ENCODE assay signal across 34 cellular contexts in genomic region chr10:103082683-103083082, GRCh38.
A peak's percentile ranks its signal among the peaks of the same experiment; 100 is the strongest.
DNase-seq lines count a peak whose midpoint lies in the region; ATAC-seq, FAIRE-seq and TF ChIP-seq lines count a peak whose summit lies in the region.
"Had no signal": no experiment of that assay in that cellular context is flagged by ENCODE, and none has a peak within 500 bp of the region (broad histone marks: within the 10 kb centered on the region; RNA-seq: fewer than 3 reads in every experiment).

No MANE protein-coding gene starts in this region.

- no peak overlapping the region for H2AFZ ChIP-seq in HepG2 (ENCODE audit: low read length)

- peaks cover 21% of the 10 kb centered on the region for H3K36me3 Mint-ChIP-seq in central memory CD8-positive, alpha-beta T cell (ENCODE audit: insufficient read depth)

- peak overlapping the region; percentile 51; the same call in 1 of the 2 replicates for H3K4me2 ChIP-seq in HepG2 (ENCODE audit: low read depth, low read length)
- H3K4me2 ChIP-seq: smooth muscle cell had no signal

- no peak for FAIRE-seq in HepG2 (lab: Jason Lieb, UNC)
- FAIRE-seq: colon, GM12892, TTC549, urothelium cell line had no signal

- H3K9ac ChIP-seq in HepG2 (ENCODE audit: insufficient read depth, low read depth, low read length), result no peak overlapping the region

- no peaks in the 10 kb centered on the region for H4K20me1 ChIP-seq in HepG2 (ENCODE audit: insufficient read depth, low read length)

- TF ChIP-seq CTCF in cardiac muscle cell (IDR thresholded peaks at IDR 0.05; ENCODE audit: low read depth, low read length) (no peak), HepG2 (CRISPR knock-in tag; IDR thresholded peaks at IDR 0.05) (no peak)

- ATAC-seq in right cardiac atrium (no peak), HepG2 (no peak)
- no peak for ATAC-seq in central memory CD8-positive, alpha-beta T cell (replicated peaks; ENCODE audit: extremely low read depth, poor library complexity, severe bottlenecking)
- ATAC-seq: body of pancreas, SK-N-SH treated with all-trans-retinoic acid at 6 μM for 48 hours, T-helper 17 cell had no signal

- H3K4me1 Mint-ChIP-seq in central memory CD8-positive, alpha-beta T cell, result no peaks in the 10 kb centered on the region
- H3K4me1 Mint-ChIP-seq: memory B cell, T-helper 17 cell had no signal

- no peaks in the 10 kb centered on the region for H3K9me3 ChIP-seq in cardiac muscle cell (ENCODE audit: low read depth)
- no peaks in the 10 kb centered on the region for H3K9me3 ChIP-seq in right cardiac atrium (ENCODE audit: control insufficient read depth, low read length)
- no peaks in the 10 kb centered on the region for H3K9me3 ChIP-seq in HepG2 (ENCODE audit: low read length)
- H3K9me3 ChIP-seq: BE2C, body of pancreas, HAP-1, right atrium auricular region, testis had no signal

- H3K27me3 Mint-ChIP-seq in central memory CD8-positive, alpha-beta T cell, result no peaks in the 10 kb centered on the region
- H3K27me3 Mint-ChIP-seq: memory B cell, T-helper 17 cell had no signal

- H3K4me1 ChIP-seq in cardiac muscle cell (ENCODE audit: low read depth), result no peaks in the 10 kb centered on the region
- no peaks in the 10 kb centered on the region for H3K4me1 ChIP-seq in right cardiac atrium (ENCODE audit: control insufficient read depth, insufficient read depth, low read length)
- H3K4me1 ChIP-seq in HepG2 (ENCODE audit: insufficient read depth, low read length), result peaks cover 55% of the 10 kb centered on the region
- H3K4me1 ChIP-seq: BE2C, HAP-1, right atrium auricular region, testis had no signal

- no peak for TF ChIP-seq EP300 in HepG2 (IDR thresholded peaks at IDR 0.05; ENCODE audit: low read depth in 2 of 2, low read length in 2 of 2)
- no peak for TF ChIP-seq EP300 in HepG2 (CRISPR knock-in tag; IDR thresholded peaks at IDR 0.05; ENCODE audit: borderline replicate concordance)

- H3K36me3 ChIP-seq in cardiac muscle cell, result peaks cover 11% of the 10 kb centered on the region
- peaks cover 13 to 20% of the 10 kb centered on the region in 2 experiments for H3K36me3 ChIP-seq in HepG2 (replicated peaks in 1 of 2; ENCODE audit: control insufficient read depth in 1 of 2, insufficient read depth in 2 of 2, low read length in 2 of 2)

- no peak overlapping the region for H3K4me3 ChIP-seq in cardiac muscle cell
- H3K4me3 ChIP-seq in right cardiac atrium (ENCODE audit: low read length), result no peak overlapping the region
- no peak overlapping the region for H3K4me3 ChIP-seq in HepG2 (replicated peaks in 1 of 3; ENCODE audit: insufficient read depth in 1 of 3, low read depth in 2 of 3, low read length in 3 of 3)
- H3K4me3 ChIP-seq: body of pancreas, HAP-1, right atrium auricular region, smooth muscle cell, testis had no signal

- WGBS in right cardiac atrium, result 98% methylated on average over 1 of the region's 1 CpG
- 100% methylated on average over 1 of the region's 1 CpG for WGBS in HepG2 (ENCODE audit: low lambda C conversion rate)

- H3K27ac ChIP-seq in cardiac muscle cell (peak overlapping the region; percentile 4), right cardiac atrium (ENCODE audit: low read length) (no peak overlapping the region), HepG2 (ENCODE audit: extremely low read length, insufficient read depth, low read length) (peak overlapping the region; percentile 57)
- H3K27ac ChIP-seq: body of pancreas, right atrium auricular region, testis had no signal

- CTCF ChIA-PET in HepG2 (lab: Yijun Ruan, JAX; ENCODE audit: low intra/inter-chr PET ratio, low total read pairs), result no interaction called here

- no peak overlapping the region for H3K4me3 Mint-ChIP-seq in central memory CD8-positive, alpha-beta T cell
- H3K4me3 Mint-ChIP-seq: memory B cell, neural crest cell, T-helper 17 cell had no signal

- TF ChIP-seq POLR2A in HepG2 (IDR thresholded peaks at IDR 0.05; ENCODE audit: insufficient read depth in 1 of 2, low read depth in 2 of 2, low read length in 2 of 2), result no peak

- no peaks in the 10 kb centered on the region for H3K79me2 ChIP-seq in HepG2 (ENCODE audit: insufficient read depth, low read length)

- peak overlapping the region; percentile 13 for H3K27ac Mint-ChIP-seq in central memory CD8-positive, alpha-beta T cell (ENCODE audit: low read depth)

- no TSS peak for BruUV-seq in HepG2 (replicated peaks; lab: Mats Ljungman, UMichigan)

- DNase-seq in cardiac muscle cell (ENCODE audit: low read depth in 1 of 2, low spot score in 1 of 2), result no peak
- DNase-seq in right cardiac atrium, result no peak
- no peak for DNase-seq in central memory CD8-positive, alpha-beta T cell (ENCODE audit: low spot score in 2 of 2)
- no peak for DNase-seq in HepG2 (ENCODE audit: low spot score)
- no peak for DNase-seq in DMS79 treated with DMSO at 0.1 percent for 48 hours (lab: John Stamatoyannopoulos, UW)
- no peak for DNase-seq in inferior parietal cortex (ENCODE audit: extremely low spot score)
- DNase-seq in T-helper 1 cell, result no peak
- DNase-seq in ACHN, result no peak
- DNase-seq: activated CD4-positive, alpha-beta T cell treated with anti-CD3 and anti-CD28 coated beads, Interleukin-2, amount 50 U/mL, for 1 hour; activated CD4-positive, CD25-positive, alpha-beta regulatory T cell; activated gamma-delta T cell treated with Interleukin-2 at 50 U/mL for 16 hours; activated T-cell treated with anti-CD3 and anti-CD28 coated beads, Interleukin-2, amount 50 U/mL, for 1 hour; BE2C; body of pancreas; effector CD4-positive, alpha-beta T cell; NCI-H1092 treated with DMSO at 0.1 percent for 48 hours; NCI-H2029 treated with DMSO at 0.1 percent for 48 hours; NCI-H2227 treated with DMSO at 0.1 percent for 48 hours; NCI-H526 treated with DMSO at 0.1 percent for 48 hours; NK-92 treated with Interleukin-12 subunit alpha and Interleukin-12 subunit beta, amount 100 ng/mL, for 24 hours; Right ventricle myocardium superior; stimulated activated naive CD4-positive, alpha-beta T cell treated with Interleukin-2 at 50 U/mL for 16 hours; T-helper 17 cell; testis had no signal

- POLR2A ChIA-PET in HepG2 (lab: Yijun Ruan, JAX), result no interaction called here

- no peak for TF ChIP-seq RAD21 in HepG2 (CRISPR knock-in tag; IDR thresholded peaks at IDR 0.05)

- H3K27me3 ChIP-seq in cardiac muscle cell (no peaks in the 10 kb centered on the region), right cardiac atrium (ENCODE audit: control insufficient read depth, insufficient read depth) (no peaks in the 10 kb centered on the region), HepG2 (ENCODE audit: control insufficient read depth in 1 of 2, insufficient read depth in 2 of 2, low read length in 2 of 2) (no peaks in the 10 kb centered on the region)
- H3K27me3 ChIP-seq: BE2C, body of pancreas, right atrium auricular region, testis had no signal

- in situ Hi-C loops in HepG2 (cut with HindIII; ENCODE audit: extremely low pct_ligation_motif_present, low pct_unique_long_range_greater_than_20kb), result loop anchor here (10.0 kb wide), 1 partner anchor 162 kb away; the partner anchor contains the start of gene RPEL1
- in situ Hi-C loops in ACHN (cut with HindIII; ENCODE audit: low pct_ligation_motif_present, low pct_unique_long_range_greater_than_20kb, low sequenced_read_pairs), result no loop called here

- no peaks in the 10 kb centered on the region for H3K9me3 Mint-ChIP-seq in central memory CD8-positive, alpha-beta T cell
- H3K9me3 Mint-ChIP-seq: memory B cell, neural crest cell had no signal

- intact Hi-C loops in right cardiac atrium (cut with DNase I) (loop anchor here in 1 of 4 donors (10.0 kb wide), 1 partner anchor 162 kb away; the partner anchor contains the start of gene RPEL1), HepG2 (cut with micrococcal nuclease; ENCODE audit: unreplicated experiment) (loop anchor here (5.0 kb wide), 1 partner anchor 160 kb away; no protein-coding TSS in a partner anchor)

TF ChIP-seq in HepG2, 621 proteins besides CTCF, POLR2A, EP300 and RAD21 (continues in another document):
- TF ChIP-seq SNAPC4 (CRISPR knock-in tag; IDR thresholded peaks at IDR 0.05), result no peak
